In genomic region chr15:90154861-90155626, GRCh38 we compare ENCODE assay signal across 1 cellular context.
TF ChIP-seq lines count a peak whose summit lies in the region.

No MANE protein-coding gene starts in this region.

TF ChIP-seq in HEK293, 187 proteins besides CTCF, POLR2A, EP300 and RAD21 (continued from another document and continues in another):
- no peak for TF ChIP-seq AEBP2 (tag by site-specific recombination; IDR thresholded peaks at IDR 0.05; ENCODE audit: borderline replicate concordance)
- peak; percentile 57 for TF ChIP-seq IKZF3 (tag by site-specific recombination; IDR thresholded peaks at IDR 0.05)
- peak; percentile 80 for TF ChIP-seq ZNF580 (tag by site-specific recombination; IDR thresholded peaks at IDR 0.05)
- TF ChIP-seq ZNF561 (tag by site-specific recombination; IDR thresholded peaks at IDR 0.05; ENCODE audit: borderline replicate concordance), result peak; percentile 93
- no peak for TF ChIP-seq ELK4 (IDR thresholded peaks at IDR 0.05; ENCODE audit: borderline replicate concordance, low read depth, low read length)
- TF ChIP-seq EGR2 (tag by site-specific recombination; IDR thresholded peaks at IDR 0.05; ENCODE audit: low read depth), result peak; percentile 59
- no peak for TF ChIP-seq ZNF112 (tag by site-specific recombination; IDR thresholded peaks at IDR 0.05)
- TF ChIP-seq ZNF704 (tag by site-specific recombination; IDR thresholded peaks at IDR 0.05), result no peak
- peak; percentile 94 for TF ChIP-seq PATZ1 (tag by site-specific recombination; IDR thresholded peaks at IDR 0.05)
- no peak; the same call in 1 of the 2 replicates for TF ChIP-seq SP3 (tag by site-specific recombination; IDR thresholded peaks at IDR 0.05)
- no peak for TF ChIP-seq SALL2 (tag by site-specific recombination; IDR thresholded peaks at IDR 0.05; ENCODE audit: borderline replicate concordance)
- TF ChIP-seq PRDM10 (tag by site-specific recombination; IDR thresholded peaks at IDR 0.05), result peak; percentile 60
- TF ChIP-seq RBAK (tag by site-specific recombination; IDR thresholded peaks at IDR 0.05), result no peak
- TF ChIP-seq HOXC10 (CRISPR knock-in tag; IDR thresholded peaks at IDR 0.05), result no peak
- no peak for TF ChIP-seq ZNF610 (tag by site-specific recombination; IDR thresholded peaks at IDR 0.05; ENCODE audit: borderline replicate concordance)
- TF ChIP-seq ZNF707 (tag by site-specific recombination; IDR thresholded peaks at IDR 0.05), result no peak
- TF ChIP-seq ZNF571 (tag by site-specific recombination; IDR thresholded peaks at IDR 0.05), result no peak
- TF ChIP-seq ZNF18 (tag by site-specific recombination; IDR thresholded peaks at IDR 0.05), result no peak
- no peak for TF ChIP-seq ZNF223 (tag by site-specific recombination; IDR thresholded peaks at IDR 0.05)
- TF ChIP-seq ZBTB49 (tag by site-specific recombination; IDR thresholded peaks at IDR 0.05; ENCODE audit: low read depth), result no peak
- TF ChIP-seq ZNF830 (tag by site-specific recombination; IDR thresholded peaks at IDR 0.05; ENCODE audit: low read depth), result no peak
- TF ChIP-seq ZSCAN5A (tag by site-specific recombination; IDR thresholded peaks at IDR 0.05), result no peak
- no peak for TF ChIP-seq HOXA7 (CRISPR knock-in tag; IDR thresholded peaks at IDR 0.05; ENCODE audit: borderline replicate concordance)
- no peak for TF ChIP-seq ZNF473 (tag by site-specific recombination; IDR thresholded peaks at IDR 0.05)
- peak; percentile 74 for TF ChIP-seq GLIS1 (tag by site-specific recombination; IDR thresholded peaks at IDR 0.05)
- TF ChIP-seq ZBTB7A (tag by site-specific recombination; IDR thresholded peaks at IDR 0.05; ENCODE audit: low read depth), result no peak
- TF ChIP-seq ZFP37 (tag by site-specific recombination; IDR thresholded peaks at IDR 0.05), result peak; percentile 73; the same call in 1 of the 2 replicates
- TF ChIP-seq ZNF16 (tag by site-specific recombination; IDR thresholded peaks at IDR 0.05; ENCODE audit: low read depth), result no peak
- TF ChIP-seq ZSCAN23 (tag by site-specific recombination; IDR thresholded peaks at IDR 0.05), result 0 out of 2 replicates have a peak, but pooled peaks have one; percentile 30
- TF ChIP-seq ZNF544 (tag by site-specific recombination; IDR thresholded peaks at IDR 0.05), result no peak
- TF ChIP-seq ZNF529 (tag by site-specific recombination; IDR thresholded peaks at IDR 0.05; ENCODE audit: insufficient replicate concordance), result no peak
- TF ChIP-seq ZNF624 (tag by site-specific recombination; IDR thresholded peaks at IDR 0.05), result no peak
- no peak for TF ChIP-seq ZNF416 (tag by site-specific recombination; IDR thresholded peaks at IDR 0.05)
- TF ChIP-seq ZNF747 (tag by site-specific recombination; IDR thresholded peaks at IDR 0.05), result no peak
- no peak for TF ChIP-seq ZNF274 (IDR thresholded peaks at IDR 0.05; ENCODE audit: low read length)
- TF ChIP-seq ZNF274 (tag by site-specific recombination; IDR thresholded peaks at IDR 0.05; ENCODE audit: borderline replicate concordance), result no peak
- peak; percentile 68; the same call in 1 of the 2 replicates for TF ChIP-seq ZNF558 (tag by site-specific recombination; IDR thresholded peaks at IDR 0.05)
- TF ChIP-seq ZNF792 (tag by site-specific recombination; IDR thresholded peaks at IDR 0.05), result no peak
- TF ChIP-seq ZBTB8A (tag by site-specific recombination; IDR thresholded peaks at IDR 0.05), result peak; percentile 50
- TF ChIP-seq ZNF248 (tag by site-specific recombination; IDR thresholded peaks at IDR 0.05), result no peak
- TF ChIP-seq ZNF155 (tag by site-specific recombination; IDR thresholded peaks at IDR 0.05), result no peak
- TF ChIP-seq ZNF776 (tag by site-specific recombination; IDR thresholded peaks at IDR 0.05; ENCODE audit: borderline replicate concordance), result no peak
- TF ChIP-seq GFI1B (tag by site-specific recombination; IDR thresholded peaks at IDR 0.05), result no peak
- no peak for TF ChIP-seq ZNF280C (tag by site-specific recombination; IDR thresholded peaks at IDR 0.05)
